In the genomic region with DNA sequence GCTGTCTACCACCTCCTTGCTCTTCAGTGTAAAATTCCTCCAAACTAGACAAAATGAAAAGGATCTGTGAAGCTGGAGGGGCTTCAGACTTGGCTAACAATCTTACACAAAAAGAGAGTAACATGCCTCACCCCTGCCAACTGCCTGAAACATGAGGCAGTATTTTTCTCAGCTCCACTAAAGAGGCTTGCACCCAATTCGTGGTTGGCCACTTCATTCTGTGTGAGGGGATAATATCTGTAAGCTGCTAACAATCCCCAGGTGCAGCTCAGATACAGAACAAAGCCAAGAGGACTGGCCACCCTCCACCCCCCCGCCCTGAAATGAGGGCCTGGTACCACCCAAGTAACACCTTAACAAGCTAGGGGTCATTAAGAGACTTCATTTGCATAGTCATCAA, we compare ENCODE assay signal across 13 cellular contexts. TPM values are rescaled to one million over a fixed set of nuclear protein-coding genes. Genes with fewer than 3 reads are reported as not detected.
DNase-seq lines count a peak whose midpoint lies in the region; ATAC-seq and TF ChIP-seq lines count a peak whose summit lies in the region.
"Had no signal": no experiment of that assay in that cellular context is flagged by ENCODE, and none has a peak within 500 bp of the region (broad histone marks: within the 10 kb centered on the region; RNA-seq: fewer than 3 reads in every experiment).

No MANE protein-coding gene starts in this region.

- H3K4me1 ChIP-seq in GM23248 (ENCODE audit: insufficient read depth) (peaks cover 12% of the 10 kb centered on the region), hepatocyte (ENCODE audit: insufficient read depth) (peaks cover 13% of the 10 kb centered on the region)

- H3K4me3 Mint-ChIP-seq in CD4-positive, alpha-beta T cell: peak overlapping the region; percentile 21
- H3K4me3 Mint-ChIP-seq: immature natural killer cell had no signal

- intact Hi-C loops in CD4-positive, alpha-beta T cell (cut with DNase I, micrococcal nuclease): no loop called here

- H3K27me3 ChIP-seq in CD4-positive, alpha-beta T cell (ENCODE audit: control insufficient read depth, insufficient read depth, low read length): peaks cover 11% of the 10 kb centered on the region
- H3K27me3 ChIP-seq in GM23248 (replicated peaks; ENCODE audit: insufficient read depth): no peaks in the 10 kb centered on the region
- H3K27me3 ChIP-seq in hepatocyte: no peaks in the 10 kb centered on the region

- peak overlapping the region; percentile 96 for H3K4me3 ChIP-seq in GM23248
- no peak overlapping the region for H3K4me3 ChIP-seq in hepatocyte

- H2AFZ ChIP-seq in GM23248: no peak overlapping the region
- no peak overlapping the region for H2AFZ ChIP-seq in hepatocyte

- CTCF ChIA-PET in CD4-positive, alpha-beta T cell (lab: Charles Lee): interaction anchor here (1.2 kb wide), 1 partner anchor 22 kb away, joined by 5 read pairs; no protein-coding TSS in a partner anchor

- H3K9me3 Mint-ChIP-seq in CD4-positive, alpha-beta T cell: no peaks in the 10 kb centered on the region

- in situ Hi-C loops in GM23248 (cut with MboI): no loop called here

- peaks cover 38% of the 10 kb centered on the region for H3K4me1 Mint-ChIP-seq in CD4-positive, alpha-beta T cell (ENCODE audit: low read depth)

- H3F3A ChIP-seq in GM23248 (ENCODE audit: insufficient read depth): peaks cover 7% of the 10 kb centered on the region; the same call in 1 of the 2 replicates

- POLR2A ChIA-PET in CD4-positive, alpha-beta T cell (lab: Charles Lee): interaction anchor here (1.0 kb wide), 1 partner anchor 16 kb away, joined by 6 read pairs; no protein-coding TSS in a partner anchor

- TF ChIP-seq CTCF in CD4-positive, alpha-beta T cell (IDR thresholded peaks at IDR 0.05): no peak
- TF ChIP-seq CTCF in hepatocyte (IDR thresholded peaks at IDR 0.05; ENCODE audit: poor library complexity): no peak

- H3K36me3 ChIP-seq in GM23248 (ENCODE audit: low read depth): no peaks in the 10 kb centered on the region
- no peaks in the 10 kb centered on the region for H3K36me3 ChIP-seq in hepatocyte (replicated peaks; ENCODE audit: insufficient read depth, low read depth)
- H3K36me3 ChIP-seq: thoracic aorta had no signal

- H3K27ac Mint-ChIP-seq in CD4-positive, alpha-beta T cell: no peak overlapping the region
- H3K27ac Mint-ChIP-seq: immature natural killer cell had no signal

- no peak for DNase-seq in CD4-positive, alpha-beta T cell
- DNase-seq in GM23248 (no peak), NCI-H774 (lab: John Stamatoyannopoulos, UW) (peak; percentile 51), hepatocyte (ENCODE audit: low spot score) (no peak), DMS153 (lab: John Stamatoyannopoulos, UW) (no peak)
- no peak for DNase-seq in effector CD8-positive, alpha-beta T cell (lab: John Stamatoyannopoulos, UW)
- DNase-seq: activated CD4-positive, alpha-beta T cell treated with anti-CD3 and anti-CD28 coated beads, Interleukin-2, amount 50 U/mL, for 4 hours; immature natural killer cell; NCI-H1048 had no signal

- peaks cover 63% of the 10 kb centered on the region for H3K27me3 Mint-ChIP-seq in CD4-positive, alpha-beta T cell

- no peak for ATAC-seq in CD4-positive, alpha-beta T cell (ENCODE audit: poor library complexity)
- ATAC-seq in HG03039 (IDR thresholded peaks at IDR 0.05; ENCODE audit: unreplicated experiment) (no peak), HG03025 (IDR thresholded peaks at IDR 0.05; ENCODE audit: low FRiP score, unreplicated experiment) (no peak)
- ATAC-seq: sciatic nerve had no signal

- peaks cover 72% of the 10 kb centered on the region for H3K79me2 ChIP-seq in GM23248 (ENCODE audit: insufficient read depth)
- peaks cover 73% of the 10 kb centered on the region for H3K79me2 ChIP-seq in hepatocyte

- H3K9me2 ChIP-seq in GM23248 (ENCODE audit: insufficient read depth) (no peaks in the 10 kb centered on the region), hepatocyte (replicated peaks; ENCODE audit: insufficient read depth) (no peaks in the 10 kb centered on the region)

- H3K4me2 ChIP-seq in GM23248 (ENCODE audit: unreplicated experiment) (peak overlapping the region; percentile 94), hepatocyte (peak overlapping the region; percentile 94)

- H3K9me3 ChIP-seq in CD4-positive, alpha-beta T cell (ENCODE audit: control insufficient read depth, low read length): no peaks in the 10 kb centered on the region
- H3K9me3 ChIP-seq in GM23248 (ENCODE audit: low read depth) (no peaks in the 10 kb centered on the region), hepatocyte (ENCODE audit: low read depth) (no peaks in the 10 kb centered on the region)
- H3K9me3 ChIP-seq: thoracic aorta had no signal

- WGBS in GM23248 (ENCODE audit: low coverage in 1 of 2, low lambda C conversion rate in 2 of 2, missing lambda C conversion rate in 2 of 2), 2 experiments: 94 to 95% methylated on average over 2 of the region's 2 CpGs
- 36% methylated on average over 2 of the region's 2 CpGs for WGBS in hepatocyte (ENCODE audit: low lambda C conversion rate, missing lambda C conversion rate)

- H3K36me3 Mint-ChIP-seq in CD4-positive, alpha-beta T cell (ENCODE audit: low read depth): peaks cover 3% of the 10 kb centered on the region

- H4K20me1 ChIP-seq in GM23248 (ENCODE audit: insufficient read depth): no peaks in the 10 kb centered on the region
- peaks cover 15% of the 10 kb centered on the region for H4K20me1 ChIP-seq in hepatocyte (ENCODE audit: insufficient read depth, poor library complexity, severe bottlenecking)

- H3K9ac ChIP-seq in GM23248: no peak overlapping the region

- no peak overlapping the region for H3K27ac ChIP-seq in CD4-positive, alpha-beta T cell (ENCODE audit: low read depth, low read length)
- H3K27ac ChIP-seq in GM23248 (no peak overlapping the region), hepatocyte (no peak overlapping the region)
- H3K27ac ChIP-seq: thoracic aorta had no signal

RNA-seq across cellular contexts. Expression of gene MB21D2, which starts 2.8 kb away (rescaled TPM):
- under 1 TPM; 0.77 to 0.78 TPM for total RNA-seq in CD4-positive, alpha-beta T cell
- total RNA-seq in GM23248 (2014; rRNA removed; shearing (Covaris generic)): 24.2 and 26.4 TPM in 2 replicates
- polyA plus RNA-seq in GM23248 (2016; fragmentation: Nextera tagmentation; extraction: Ambion mirVana) (10.5 and 10.9 TPM in 2 replicates), hepatocyte (7.6 and 9.1 TPM in 2 replicates)
- total RNA-seq in hepatocyte: 22.1 and 23.0 TPM in 2 replicates

Comparison
In these comparisons a context has a peak if more than half of its experiments do, and no peak if none do; other contexts are left out.
1. RNA of gene MB21D2, which starts 2.8 kb away (total RNA-seq): 24.2 to 26.4 TPM in GM23248 and 22.1 to 23.0 TPM in hepatocyte; 0.77 to 0.78 TPM in CD4-positive, alpha-beta T cell; every median in the first group is over 10 times any median in the second.